In genomic region chr19:6664916-6665315, GRCh38 we compare ENCODE assay signal across 2 cellular contexts.
A peak's percentile ranks its signal among the peaks of the same experiment; 100 is the strongest.
TF ChIP-seq lines count a peak whose summit lies in the region.

No MANE protein-coding gene starts in this region.

TF ChIP-seq in HepG2, 621 proteins besides CTCF, POLR2A, EP300 and RAD21:
- TF ChIP-seq AGO2 (optimal IDR thresholded peaks at IDR 0.05; ENCODE audit: low read depth, low read length) (peak; percentile 40), ZIK1 (CRISPR knock-in tag; IDR thresholded peaks at IDR 0.05; ENCODE audit: borderline replicate concordance, low read depth) (no peak), ZNF800 (CRISPR knock-in tag; IDR thresholded peaks at IDR 0.05) (no peak)

TF ChIP-seq in GM12878, 131 proteins besides CTCF, POLR2A, EP300 and RAD21:
- TF ChIP-seq STAT3 (IDR thresholded peaks at IDR 0.05; ENCODE audit: low read depth, low read length) (no peak), HDAC6 (IDR thresholded peaks at IDR 0.05; ENCODE audit: unreplicated experiment) (no peak), ZBTB33 (IDR thresholded peaks at IDR 0.05) (peak; percentile 52; the same call in 1 of the 2 replicates)
TF ChIP-seq in GM12878: peak in this region for 1.
